In the genomic region with DNA sequence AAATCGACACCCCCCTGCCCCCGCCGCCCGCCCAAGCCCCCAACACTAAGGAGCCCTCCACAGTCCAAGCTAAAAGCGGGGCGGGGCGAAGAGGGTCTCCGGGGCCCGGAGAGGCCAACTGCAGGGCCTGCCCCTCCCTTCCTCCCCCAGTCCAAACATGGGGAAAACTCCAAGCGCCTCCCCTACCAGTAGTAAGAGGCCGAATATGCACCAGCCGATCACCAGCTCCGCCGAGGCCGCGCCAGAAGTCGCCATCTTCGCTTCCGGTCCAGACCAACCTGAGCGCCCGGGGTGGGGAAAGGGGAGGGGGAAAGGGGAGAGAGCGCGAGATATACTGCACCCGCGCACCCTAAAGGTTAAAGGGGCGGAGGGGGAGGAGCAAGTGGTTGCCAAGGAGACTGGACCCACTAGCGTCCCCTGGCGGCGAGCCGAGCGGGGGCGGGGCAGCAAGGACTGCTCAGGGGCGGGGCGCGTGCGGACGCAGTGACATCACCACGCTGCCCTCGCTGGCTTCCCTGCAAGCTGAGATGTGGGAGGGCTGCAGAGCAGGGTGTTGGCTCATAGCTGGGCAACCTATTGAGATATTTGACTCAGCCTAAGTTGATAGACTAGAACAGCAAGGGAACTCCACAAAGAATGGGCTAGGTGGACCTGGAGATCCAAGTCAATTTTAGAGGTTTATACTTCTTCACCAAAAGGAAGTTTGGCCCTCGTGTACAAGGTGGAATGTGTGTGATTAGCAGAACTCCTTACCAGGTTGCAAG, we compare ENCODE assay signal across 8 cellular contexts. TPM values are rescaled to one million over a fixed set of nuclear protein-coding genes. Genes with fewer than 3 reads are reported as not detected.
DNase-seq lines count a peak whose midpoint lies in the region; ATAC-seq, FAIRE-seq and TF ChIP-seq lines count a peak whose summit lies in the region.

A gene (minus strand): TSS at position 384 of the 764 bp plus-strand sequence. CDS start 129 bp downstream, at position 255.

- intact Hi-C loops in psoas muscle (cut with DNase I) = loop anchor here in 1 of 2 donors (10.0 kb wide), 1 partner anchor 768 kb away; a partner anchor contains a TSS

- H3K4me1 ChIP-seq in right atrium auricular region = peaks cover 0 to 32% of the 10 kb centered on the region in 2 donors
- H3K4me1 ChIP-seq in psoas muscle = peaks cover 20% of the 10 kb centered on the region

- H3K27me3 ChIP-seq in right atrium auricular region = no peaks in the 10 kb centered on the region
- H3K27me3 ChIP-seq in psoas muscle (ENCODE audit: insufficient read depth in 3 of 3, low read length in 2 of 3) = no peaks in the 10 kb centered on the region

- peak; percentile 86 to 87 for DNase-seq in NCI-H187 (lab: John Stamatoyannopoulos, UW)
- DNase-seq in T-helper 2 cell = peak; percentile 96 to 100 (median 98)
- peak; percentile 68 to 99 (median 95) for DNase-seq in anterior cingulate cortex (lab: John Stamatoyannopoulos, UW)
- peak; percentile 97 for DNase-seq in right atrium auricular region (ENCODE audit: low spot score)
- peak; percentile 98 for DNase-seq in psoas muscle
- peak; percentile 95 for DNase-seq in urothelium cell line (ENCODE audit: low spot score)

- ATAC-seq in GM18499 (IDR thresholded peaks at IDR 0.05; ENCODE audit: insufficient read depth, unreplicated experiment) (peak; percentile 89), HG02943 (IDR thresholded peaks at IDR 0.05; ENCODE audit: low read depth, unreplicated experiment) (peak; percentile 95), psoas muscle (peak; percentile 96 to 99 (median 96))

- H3K27ac ChIP-seq in right atrium auricular region (peak within 1 kb of the TSS; percentile 92 to 95), psoas muscle (peak within 1 kb of the TSS; percentile 94)

- H3K36me3 ChIP-seq in right atrium auricular region (no peaks in the 10 kb centered on the region), psoas muscle (ENCODE audit: insufficient read depth in 1 of 2, low read depth in 1 of 2) (no peaks in the 10 kb centered on the region)

- H3K9me3 ChIP-seq in right atrium auricular region (no peaks in the 10 kb centered on the region), psoas muscle (no peaks in the 10 kb centered on the region)

- H3K4me3 ChIP-seq in right atrium auricular region (peak within 1 kb of the TSS; percentile 64 to 69), psoas muscle (peak within 1 kb of the TSS; percentile 79)

- TF ChIP-seq CTCF in right atrium auricular region (IDR thresholded peaks at IDR 0.05) (peak; percentile 59 to 87), psoas muscle (IDR thresholded peaks at IDR 0.05) (peak; percentile 70)

- peak; percentile 91 for FAIRE-seq in urothelium cell line (lab: Jason Lieb, UNC)

- 0 to 1% (median 1%) methylated on average over 37 to 40 of the region's 40 CpGs for WGBS in psoas muscle, 3 donors

RNA-seq across cellular contexts. Expression of the gene that starts here (rescaled TPM):
- 10 to 100 TPM; 46.9 to 50.0 TPM for total RNA-seq in right atrium auricular region
- 10 to 100 TPM; 22.9 to 37.0 (median 27.3) TPM for total RNA-seq in psoas muscle
- polyA plus RNA-seq in psoas muscle = 10 to 100 TPM; 19.7 to 30.6 (median 25.5) TPM

Comparison
In these comparisons a context has a peak if more than half of its experiments do, and no peak if none do; other contexts are left out.
1. Peak in every context shown above with its lines: DNase-seq, ATAC-seq, H3K4me3 ChIP-seq and H3K27ac ChIP-seq.